1 cellular context compared by ENCODE assay signal in genomic region chr12:21502872-21503271, GRCh38.
TF ChIP-seq lines count a peak whose summit lies in the region.

No MANE protein-coding gene starts in this region.

TF ChIP-seq in HCT116, 20 proteins besides CTCF, POLR2A, EP300 and RAD21 (continued from another document):
- TF ChIP-seq REST (IDR thresholded peaks at IDR 0.05; ENCODE audit: low read depth) (no peak), FOSL1 (IDR thresholded peaks at IDR 0.05; ENCODE audit: low read depth) (no peak), ZNF274 (IDR thresholded peaks at IDR 0.05; ENCODE audit: low read depth, low read length) (no peak), ZFX (IDR thresholded peaks at IDR 0.05) (no peak), ELF1 (IDR thresholded peaks at IDR 0.05; ENCODE audit: borderline replicate concordance, low read depth) (no peak), JUND (IDR thresholded peaks at IDR 0.05) (no peak), SRF (IDR thresholded peaks at IDR 0.05; ENCODE audit: low read depth) (no peak), YY1 (IDR thresholded peaks at IDR 0.05; ENCODE audit: extremely low read depth, insufficient replicate concordance, low read depth, low read length) (no peak)
